ENCODE assay signal across 1 cellular context in the genomic region with DNA sequence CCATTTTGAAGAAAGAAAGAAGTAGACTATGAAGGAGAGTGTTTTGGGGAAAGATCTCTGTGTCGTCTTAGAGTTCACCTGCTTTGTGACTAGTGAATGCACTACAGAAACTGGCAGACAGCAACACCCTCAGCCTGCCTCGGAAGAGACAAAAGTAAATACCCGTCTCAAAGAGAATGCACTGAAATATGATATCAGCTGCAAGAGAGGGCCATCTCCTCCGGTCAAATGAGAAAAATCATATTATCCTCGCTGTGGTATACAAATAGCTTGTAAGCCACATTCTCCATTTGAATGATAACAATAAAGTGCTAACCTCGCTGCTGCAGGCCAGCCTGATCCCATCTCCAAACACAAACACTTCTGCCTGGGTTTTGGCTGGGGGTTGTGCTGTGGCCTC.
TF ChIP-seq lines count a peak whose summit lies in the region.

No MANE protein-coding gene starts in this region.

TF ChIP-seq in SK-N-SH, 30 proteins besides CTCF, POLR2A, EP300 and RAD21:
- TF ChIP-seq EZH2phosphoT487 (IDR thresholded peaks at IDR 0.05; ENCODE audit: borderline replicate concordance, low read depth) (no peak), SIN3A (IDR thresholded peaks at IDR 0.05; ENCODE audit: borderline replicate concordance, low read depth, low read length) (no peak), MEF2A (IDR thresholded peaks at IDR 0.05; ENCODE audit: borderline replicate concordance, low read depth) (no peak)
- TF ChIP-seq, protein P1, sequence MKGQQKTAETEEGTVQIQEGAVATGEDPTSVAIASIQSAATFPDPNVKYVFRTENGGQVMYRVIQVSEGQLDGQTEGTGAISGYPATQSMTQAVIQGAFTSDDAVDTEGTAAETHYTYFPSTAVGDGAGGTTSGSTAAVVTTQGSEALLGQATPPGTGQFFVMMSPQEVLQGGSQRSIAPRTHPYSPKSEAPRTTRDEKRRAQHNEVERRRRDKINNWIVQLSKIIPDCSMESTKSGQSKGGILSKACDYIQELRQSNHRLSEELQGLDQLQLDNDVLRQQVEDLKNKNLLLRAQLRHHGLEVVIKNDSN (IDR thresholded peaks at IDR 0.05; ENCODE audit: borderline replicate concordance, low read depth), result no peak
